1 cellular context compared by ENCODE assay signal in genomic region chr1:23777979-23778814, GRCh38.
TF ChIP-seq lines count a peak whose summit lies in the region.

TSS of gene PITHD1 (plus strand) at chr1:23778418. CDS start at chr1:23778516, 98 bp downstream.

TF ChIP-seq in HepG2, 621 proteins besides CTCF, POLR2A, EP300 and RAD21 (continued from another document and continues in another):
- no peak for TF ChIP-seq DBP (CRISPR knock-in tag; IDR thresholded peaks at IDR 0.05; ENCODE audit: not compliant biosample characterization)
- TF ChIP-seq MIER3 (CRISPR knock-in tag; IDR thresholded peaks at IDR 0.05; ENCODE audit: borderline replicate concordance) = peak; percentile 55; the same call in 1 of the 2 replicates
- TF ChIP-seq EHMT2 (IDR thresholded peaks at IDR 0.05; ENCODE audit: borderline replicate concordance, low read depth, low read length) = no peak
- TF ChIP-seq ZNF841 (CRISPR knock-in tag; IDR thresholded peaks at IDR 0.05; ENCODE audit: borderline replicate concordance) = no peak
- TF ChIP-seq FOXP1 (IDR thresholded peaks at IDR 0.05) = no peak
- TF ChIP-seq FOXP1 (CRISPR knock-in tag; IDR thresholded peaks at IDR 0.05) = no peak
- TF ChIP-seq CC2D1A (CRISPR knock-in tag; IDR thresholded peaks at IDR 0.05) = no peak
- no peak for TF ChIP-seq ZNF34 (CRISPR knock-in tag; IDR thresholded peaks at IDR 0.05; ENCODE audit: borderline replicate concordance)
- TF ChIP-seq ARID2 (CRISPR knock-in tag; IDR thresholded peaks at IDR 0.05; ENCODE audit: borderline replicate concordance) = peak; percentile 85; the same call in 1 of the 2 replicates
- no peak for TF ChIP-seq IKZF1 (IDR thresholded peaks at IDR 0.05)
- peak; percentile 50; the same call in 1 of the 2 replicates for TF ChIP-seq ZNF430 (CRISPR knock-in tag; IDR thresholded peaks at IDR 0.05)
- no peak for TF ChIP-seq KLF11 (CRISPR knock-in tag; IDR thresholded peaks at IDR 0.05)
- TF ChIP-seq MEIS2 (CRISPR knock-in tag; IDR thresholded peaks at IDR 0.05) = peak; percentile 86
- peak; percentile 63; the same call in 1 of the 2 replicates for TF ChIP-seq ZBTB43 (CRISPR knock-in tag; conservative IDR thresholded peaks at IDR 0.05)
- no peak for TF ChIP-seq ZFP62 (CRISPR knock-in tag; IDR thresholded peaks at IDR 0.05)
- TF ChIP-seq TCF12 (IDR thresholded peaks at IDR 0.05) = no peak
- TF ChIP-seq TCF12 (CRISPR knock-in tag; IDR thresholded peaks at IDR 0.05) = peak; percentile 33; the same call in 1 of the 2 replicates
- TF ChIP-seq MEIS1 (CRISPR knock-in tag; IDR thresholded peaks at IDR 0.05; ENCODE audit: borderline replicate concordance) = no peak
- peak; percentile 82; the same call in 1 of the 2 replicates for TF ChIP-seq MED13 (CRISPR knock-in tag; IDR thresholded peaks at IDR 0.05)
- no peak for TF ChIP-seq ETS1 (CRISPR knock-in tag; IDR thresholded peaks at IDR 0.05)
- no peak for TF ChIP-seq TOE1 (CRISPR knock-in tag; IDR thresholded peaks at IDR 0.05)
- TF ChIP-seq REXO4 (CRISPR knock-in tag; IDR thresholded peaks at IDR 0.05; ENCODE audit: borderline replicate concordance) = no peak
- TF ChIP-seq SNRNP70 (IDR thresholded peaks at IDR 0.05; ENCODE audit: low read depth, low read length) = no peak
- TF ChIP-seq ZNF407 (CRISPR knock-in tag; IDR thresholded peaks at IDR 0.05; ENCODE audit: not compliant biosample characterization) = no peak
- TF ChIP-seq ZZZ3 (CRISPR knock-in tag; IDR thresholded peaks at IDR 0.05; ENCODE audit: borderline replicate concordance) = no peak; the same call in 1 of the 2 replicates
- no peak for TF ChIP-seq SKI (IDR thresholded peaks at IDR 0.05; ENCODE audit: partially characterized antibody)
- TF ChIP-seq HNRNPL (IDR thresholded peaks at IDR 0.05; ENCODE audit: low read depth, low read length) = no peak
- no peak for TF ChIP-seq ZNF318 (CRISPR knock-in tag; IDR thresholded peaks at IDR 0.05)
- no peak for TF ChIP-seq ZC3H4 (CRISPR knock-in tag; IDR thresholded peaks at IDR 0.05; ENCODE audit: borderline replicate concordance)
- no peak for TF ChIP-seq ZBTB1 (CRISPR knock-in tag; IDR thresholded peaks at IDR 0.05; ENCODE audit: borderline replicate concordance)
- no peak; the same call in 1 of the 2 replicates for TF ChIP-seq ZBTB20 (CRISPR knock-in tag; IDR thresholded peaks at IDR 0.05; ENCODE audit: borderline replicate concordance, low read depth)
- no peak for TF ChIP-seq SUZ12 (IDR thresholded peaks at IDR 0.05; ENCODE audit: low read depth, low read length)
- TF ChIP-seq YEATS2 (CRISPR knock-in tag; IDR thresholded peaks at IDR 0.05; ENCODE audit: borderline replicate concordance) = peak; percentile 79
- no peak for TF ChIP-seq DNMT3B (CRISPR knock-in tag; conservative IDR thresholded peaks at IDR 0.05)
- peak; percentile 75 for TF ChIP-seq HOXA3 (CRISPR knock-in tag; IDR thresholded peaks at IDR 0.05)
- TF ChIP-seq CSRNP2 (CRISPR knock-in tag; conservative IDR thresholded peaks at IDR 0.05; ENCODE audit: low read depth) = no peak
- TF ChIP-seq ZNF652 (CRISPR knock-in tag; IDR thresholded peaks at IDR 0.05; ENCODE audit: borderline replicate concordance, low read depth) = no peak
